ENCODE assay signal across 31 cellular contexts in genomic region chr14:46322076-46322475, GRCh38.
DNase-seq lines count a peak whose midpoint lies in the region; ATAC-seq and TF ChIP-seq lines count a peak whose summit lies in the region.
"Had no signal": no experiment of that assay in that cellular context is flagged by ENCODE, and none has a peak within 500 bp of the region (broad histone marks: within the 10 kb centered on the region; RNA-seq: fewer than 3 reads in every experiment).

No MANE protein-coding gene starts in this region.

- 28 to 48% methylated on average over 1 of the region's 1 CpG for WGBS in tibial nerve, 2 donors

- H3K9ac ChIP-seq in NT2/D1 (ENCODE audit: insufficient read length, low read depth), result no peak overlapping the region

- H3K4me3 ChIP-seq in H7 (ENCODE audit: insufficient read depth, low read depth, low read length) (no peak overlapping the region), NT2/D1 (ENCODE audit: insufficient read length, low read depth) (no peak overlapping the region), tibial nerve (no peak overlapping the region)
- H3K4me3 ChIP-seq: A549, lower lobe of right lung, pancreas, PC-9, upper lobe of right lung had no signal

- no peaks in the 10 kb centered on the region for H3K9me3 ChIP-seq in NT2/D1 (ENCODE audit: insufficient read depth, low read length)
- no peaks in the 10 kb centered on the region for H3K9me3 ChIP-seq in tibial nerve
- H3K9me3 ChIP-seq: A549, lower lobe of right lung, pancreas, upper lobe of right lung had no signal

- ATAC-seq in HG03196 (IDR thresholded peaks at IDR 0.05; ENCODE audit: unreplicated experiment) (no peak), HG03571 (IDR thresholded peaks at IDR 0.05; ENCODE audit: unreplicated experiment) (no peak)
- ATAC-seq: A549; lower lobe of right lung; naive thymus-derived CD8-positive, alpha-beta T cell; pancreas; SK-N-SH treated with all-trans-retinoic acid at 6 μM for 48 hours; stimulated activated naive B cell treated with anti-CD40 and anti-IgM and Interleukin-4, amounts not matched to agents 10 μg/mL and 1 μg/mL and 100 μg/mL, for 72 hours; T-helper 17 cell; upper lobe of right lung had no signal

- no peak for TF ChIP-seq POLR2A in tibial nerve (IDR thresholded peaks at IDR 0.05)

- no peaks in the 10 kb centered on the region for H3K36me3 ChIP-seq in H7 (replicated peaks; ENCODE audit: control insufficient read depth, insufficient read depth, low read length)
- H3K36me3 ChIP-seq in NT2/D1 (ENCODE audit: insufficient read depth, insufficient read length, low read length), result no peaks in the 10 kb centered on the region
- H3K36me3 ChIP-seq in tibial nerve, result no peaks in the 10 kb centered on the region
- H3K36me3 ChIP-seq: lower lobe of right lung, pancreas, upper lobe of right lung had no signal

- no peaks in the 10 kb centered on the region for H3K9me3 Mint-ChIP-seq in nephron progenitor cell

- H3K36me3 Mint-ChIP-seq in nephron progenitor cell (ENCODE audit: low read depth), result no peaks in the 10 kb centered on the region
- H3K36me3 Mint-ChIP-seq: activated naive CD8-positive, alpha-beta T cell treated with anti-CD3 and anti-CD28 coated beads, Interleukin-2, amount 10 ng/mL, durations not matched to agents 7 days and 5 days; CD4-positive, CD25-positive, alpha-beta regulatory T cell; naive thymus-derived CD8-positive, alpha-beta T cell; stimulated activated naive B cell treated with anti-CD40 and anti-IgM and Interleukin-4, amounts not matched to agents 10 μg/mL and 1 μg/mL and 100 μg/mL, for 72 hours had no signal

- H3K27me3 Mint-ChIP-seq in nephron progenitor cell (ENCODE audit: low read depth, poor library complexity), result peaks cover 4% of the 10 kb centered on the region
- H3K27me3 Mint-ChIP-seq: activated naive CD8-positive, alpha-beta T cell treated with anti-CD3 and anti-CD28 coated beads, Interleukin-2, amount 10 ng/mL, durations not matched to agents 7 days and 5 days; CD4-positive, CD25-positive, alpha-beta regulatory T cell; naive thymus-derived CD8-positive, alpha-beta T cell; stimulated activated naive B cell treated with anti-CD40 and anti-IgM and Interleukin-4, amounts not matched to agents 10 μg/mL and 1 μg/mL and 100 μg/mL, for 72 hours; T-helper 17 cell had no signal

- peak overlapping the region; percentile 44 for H3K27ac Mint-ChIP-seq in nephron progenitor cell
- H3K27ac Mint-ChIP-seq: activated naive CD8-positive, alpha-beta T cell treated with anti-CD3 and anti-CD28 coated beads, Interleukin-2, amount 10 ng/mL, durations not matched to agents 7 days and 5 days; CD4-positive, CD25-positive, alpha-beta regulatory T cell; naive thymus-derived CD8-positive, alpha-beta T cell; stimulated activated naive B cell treated with anti-CD40 and anti-IgM and Interleukin-4, amounts not matched to agents 10 μg/mL and 1 μg/mL and 100 μg/mL, for 72 hours; T-helper 17 cell had no signal

- H3K4me1 ChIP-seq in NT2/D1 (ENCODE audit: insufficient read depth, insufficient read length), result no peaks in the 10 kb centered on the region
- no peaks in the 10 kb centered on the region for H3K4me1 ChIP-seq in tibial nerve
- H3K4me1 ChIP-seq: A549, lower lobe of right lung, pancreas, upper lobe of right lung had no signal

- H3K27ac ChIP-seq in tibial nerve, result no peak overlapping the region
- H3K27ac ChIP-seq: A549, epithelial cell of prostate, lower lobe of right lung, pancreas, PC-9, upper lobe of right lung had no signal

- no peak overlapping the region for H3K4me3 Mint-ChIP-seq in nephron progenitor cell
- H3K4me3 Mint-ChIP-seq: activated naive CD8-positive, alpha-beta T cell treated with anti-CD3 and anti-CD28 coated beads, Interleukin-2, amount 10 ng/mL, durations not matched to agents 7 days and 5 days; CD4-positive, CD25-positive, alpha-beta regulatory T cell; naive thymus-derived CD8-positive, alpha-beta T cell; stimulated activated naive B cell treated with anti-CD40 and anti-IgM and Interleukin-4, amounts not matched to agents 10 μg/mL and 1 μg/mL and 100 μg/mL, for 72 hours; T-helper 17 cell had no signal

- peaks cover 30% of the 10 kb centered on the region for H3K27me3 ChIP-seq in H7 (ENCODE audit: control insufficient read depth, insufficient read depth, low read length)
- peaks cover 27% of the 10 kb centered on the region for H3K27me3 ChIP-seq in NT2/D1 (ENCODE audit: insufficient read depth, insufficient read length)
- no peaks in the 10 kb centered on the region for H3K27me3 ChIP-seq in tibial nerve
- H3K27me3 ChIP-seq: pancreas, upper lobe of right lung had no signal

- no peak for TF ChIP-seq EP300 in tibial nerve (IDR thresholded peaks at IDR 0.05)

- H3K4me1 Mint-ChIP-seq in nephron progenitor cell, result peaks cover 39% of the 10 kb centered on the region
- H3K4me1 Mint-ChIP-seq: activated naive CD8-positive, alpha-beta T cell treated with anti-CD3 and anti-CD28 coated beads, Interleukin-2, amount 10 ng/mL, durations not matched to agents 7 days and 5 days; CD4-positive, CD25-positive, alpha-beta regulatory T cell; naive thymus-derived CD8-positive, alpha-beta T cell; stimulated activated naive B cell treated with anti-CD40 and anti-IgM and Interleukin-4, amounts not matched to agents 10 μg/mL and 1 μg/mL and 100 μg/mL, for 72 hours; T-helper 17 cell had no signal

- DNase-seq in H7 (peak; percentile 2), NT2/D1 (ENCODE audit: low read depth, low spot score) (peak; percentile 40), iPS DF 19.7 (ENCODE audit: low read depth, low spot score) (peak; percentile 83), nephron progenitor cell (no peak), NCI-H1930 (lab: John Stamatoyannopoulos, UW) (no peak), tibial nerve (ENCODE audit: low spot score in 2 of 2) (no peak)
- DNase-seq: activated CD4-positive, alpha-beta T cell treated with anti-CD3 and anti-CD28 coated beads, Interleukin-2, amount 50 U/mL, for 48 hours; activated CD4-positive, CD25-positive, alpha-beta regulatory T cell treated with anti-CD3 and anti-CD28 coated beads, Interleukin-2, amount 50 U/mL, for 72 hours; activated gamma-delta T cell treated with Interleukin-2 at 50 U/mL for 16 hours; activated naive CD8-positive, alpha-beta T cell treated with anti-CD3 and anti-CD28 coated beads, Interleukin-2, amount 10 ng/mL, durations not matched to agents 7 days and 5 days; activated T-cell treated with anti-CD3 and anti-CD28 coated beads, Interleukin-2, amount 50 U/mL, for 48 hours; AML-193; aorta; CD4-positive, CD25-positive, alpha-beta regulatory T cell; kidney glomerular epithelial cell; lower lobe of right lung; naive thymus-derived CD8-positive, alpha-beta T cell; NCI-H1048; NCI-H1694; NCI-H524; pancreas; PC-9; retina; stimulated activated naive B cell treated with anti-CD40 and anti-IgM and Interleukin-4, amounts not matched to agents 10 μg/mL and 1 μg/mL and 100 μg/mL, for 72 hours; T-helper 17 cell; upper lobe of right lung had no signal

- TF ChIP-seq CTCF in nephron progenitor cell (IDR thresholded peaks at IDR 0.05) (no peak), tibial nerve (IDR thresholded peaks at IDR 0.05) (no peak)

Comparison
In these comparisons a context has a peak if more than half of its experiments do, and no peak if none do; other contexts are left out.
1. DNase-seq: peak in H7 (single experiment), NT2/D1 (single experiment) and iPS DF 19.7 (single experiment); none in nephron progenitor cell (single experiment), NCI-H1930 (0 of 2) and tibial nerve (0 of 2).